8 cellular contexts compared by ENCODE assay signal in genomic region chr2:127637725-127638252, GRCh38. TPM values are rescaled to one million over a fixed set of nuclear protein-coding genes. Genes with fewer than 3 reads are reported as not detected.
DNase-seq lines count a peak whose midpoint lies in the region; ATAC-seq and TF ChIP-seq lines count a peak whose summit lies in the region.

No MANE protein-coding gene starts in this region.

- no peaks in the 10 kb centered on the region for H3K27me3 Mint-ChIP-seq in CD4-positive, alpha-beta memory T cell

- H3K36me3 Mint-ChIP-seq in CD4-positive, alpha-beta memory T cell = no peaks in the 10 kb centered on the region

- H2AFZ ChIP-seq in Loucy (ENCODE audit: low read length) = no peak overlapping the region

- CTCF ChIA-PET in CD4-positive, alpha-beta memory T cell (lab: Charles Lee; ENCODE audit: partially characterized antibody) = interaction anchor here (6.2 kb wide), 1 partner anchor 14 kb away, joined by 69 read pairs; no protein-coding TSS in a partner anchor

- WGBS in aorta, 2 donors = 22% methylated on average over 8 of the region's 8 CpGs

- no peak for DNase-seq in CD4-positive, alpha-beta memory T cell
- DNase-seq in T47D (ENCODE audit: low read depth in 1 of 2, low spot score in 1 of 2) (peak; percentile 64 to 71), left kidney (ENCODE audit: low read depth, low spot score) (peak; percentile 86), aorta (no peak), SHP77 (lab: John Stamatoyannopoulos, UW) (no peak)

- no peaks in the 10 kb centered on the region for H4K20me1 ChIP-seq in Loucy (ENCODE audit: insufficient read depth, low read length, poor library complexity, severe bottlenecking)

- no peaks in the 10 kb centered on the region for H3K9me2 ChIP-seq in Loucy (replicated peaks; ENCODE audit: low read depth, low read length)

- H3K4me1 ChIP-seq in CD4-positive, alpha-beta memory T cell (ENCODE audit: insufficient read depth, low read length) = peaks cover 71% of the 10 kb centered on the region
- H3K4me1 ChIP-seq in Loucy (ENCODE audit: insufficient read depth, low read length, poor library complexity, severe bottlenecking) = peaks cover 83% of the 10 kb centered on the region
- H3K4me1 ChIP-seq in aorta (ENCODE audit: control insufficient read depth in 1 of 2, insufficient read depth in 2 of 2, low read length in 2 of 2) = no peaks in the 10 kb centered on the region

- H3K27ac ChIP-seq in CD4-positive, alpha-beta memory T cell (ENCODE audit: low read depth, low read length) = peak overlapping the region; percentile 12
- peak overlapping the region in 1 of 2 donors; percentile 79 for H3K27ac ChIP-seq in aorta (ENCODE audit: low read depth in 1 of 2, low read length in 2 of 2)

- no peaks in the 10 kb centered on the region for H3K9me3 ChIP-seq in CD4-positive, alpha-beta memory T cell (ENCODE audit: control insufficient read depth in 1 of 2, low read length in 2 of 2)
- no peaks in the 10 kb centered on the region for H3K9me3 ChIP-seq in Loucy (ENCODE audit: insufficient read depth, low read depth, low read length)
- no peaks in the 10 kb centered on the region for H3K9me3 ChIP-seq in aorta (ENCODE audit: control insufficient read depth, low read length)

- H3K79me2 ChIP-seq in Loucy (ENCODE audit: insufficient read depth, low read length) = peaks cover 21% of the 10 kb centered on the region; the same call in 1 of the 2 replicates

- POLR2A ChIA-PET in CD4-positive, alpha-beta memory T cell (lab: Charles Lee; ENCODE audit: partially characterized antibody) = interaction anchor here (0.6 kb wide), 1 partner anchor 39 kb away, joined by 3 read pairs; no protein-coding TSS in a partner anchor

- intact Hi-C loops in CD4-positive, alpha-beta memory T cell (cut with micrococcal nuclease) = no loop called here
- intact Hi-C loops in aorta (cut with DNase I) = loop anchor here (5.0 to 10.0 kb wide), 2 partner anchors 110 to 113 kb away; partner anchors contain the start of gene IWS1 (in 2 of the 2)

- in situ Hi-C loops in T47D (cut with HindIII; ENCODE audit: low pct_unique_long_range_greater_than_20kb, low sequenced_read_pairs) = no loop called here

- no peaks in the 10 kb centered on the region for H3K9me3 Mint-ChIP-seq in CD4-positive, alpha-beta memory T cell

- H3K4me3 ChIP-seq in CD4-positive, alpha-beta memory T cell (ENCODE audit: low read length in 2 of 2) = no peak overlapping the region
- H3K4me3 ChIP-seq in Loucy (ENCODE audit: low read length, poor library complexity, severe bottlenecking) (peak overlapping the region; percentile 59), aorta (ENCODE audit: low read length in 2 of 2) (no peak overlapping the region)

- H3K27me3 ChIP-seq in CD4-positive, alpha-beta memory T cell (ENCODE audit: insufficient read depth, low read length) = no peaks in the 10 kb centered on the region
- no peaks in the 10 kb centered on the region for H3K27me3 ChIP-seq in Loucy (ENCODE audit: insufficient read depth, low read length, poor library complexity, severe bottlenecking)
- no peaks in the 10 kb centered on the region for H3K27me3 ChIP-seq in aorta (ENCODE audit: control insufficient read depth in 1 of 2, insufficient read depth in 2 of 2, low read length in 1 of 2)

- H3K4me1 Mint-ChIP-seq in CD4-positive, alpha-beta memory T cell = peaks cover 11 to 73% (median 40%) of the 10 kb centered on the region in 4 donors

- H3K27ac Mint-ChIP-seq in CD4-positive, alpha-beta memory T cell = peak overlapping the region; percentile 68 to 91 (median 86)

- TF ChIP-seq CTCF in Loucy (conservative IDR thresholded peaks at IDR 0.05; ENCODE audit: low read length) = peak; percentile 42

- no peaks in the 10 kb centered on the region for H3K36me3 ChIP-seq in CD4-positive, alpha-beta memory T cell (ENCODE audit: insufficient read depth, low read length)
- no peaks in the 10 kb centered on the region for H3K36me3 ChIP-seq in Loucy (ENCODE audit: insufficient read depth, low read length)
- no peaks in the 10 kb centered on the region for H3K36me3 ChIP-seq in aorta (ENCODE audit: control insufficient read depth in 1 of 2, insufficient read depth in 2 of 2, low read length in 1 of 2)

- peak overlapping the region; percentile 42 to 76 (median 64) for H3K4me3 Mint-ChIP-seq in CD4-positive, alpha-beta memory T cell

- no peaks in the 10 kb centered on the region for H3F3A ChIP-seq in Loucy (ENCODE audit: low read depth)

- ATAC-seq in aorta (ENCODE audit: low FRiP score) (peak; percentile 25), HG03432 (IDR thresholded peaks at IDR 0.05; ENCODE audit: unreplicated experiment) (no peak), GM21367 (IDR thresholded peaks at IDR 0.05; ENCODE audit: unreplicated experiment) (no peak)

- H3K4me2 ChIP-seq in Loucy (ENCODE audit: low read depth, low read length, poor library complexity, severe bottlenecking) = peak overlapping the region; percentile 78

- H3K9ac ChIP-seq in Loucy (ENCODE audit: low read depth, low read length, poor library complexity, severe bottlenecking) = peak overlapping the region; percentile 79

RNA-seq across cellular contexts. Expression of gene GPR17, which starts 8.2 kb away (rescaled TPM):
- not detected for total RNA-seq in CD4-positive, alpha-beta memory T cell
- not detected for polyA plus RNA-seq in CD4-positive, alpha-beta memory T cell
- under 1 TPM in 1 of 2 donors, not detected in 1; 0.16 TPM for total RNA-seq in aorta
- 1 to 10 TPM in 1 of 2 donors, under 1 TPM in 1; 0.63 to 3.7 TPM for polyA plus RNA-seq in aorta

RNA-seq across cellular contexts. Expression of gene LIMS2, which starts 37.5 kb away (rescaled TPM):
- 1 to 10 TPM; 8.9 to 9.0 TPM for total RNA-seq in CD4-positive, alpha-beta memory T cell
- 10 to 100 TPM in 1 of 2 donors, 1 to 10 TPM in 1; 6.0 to 15.9 TPM for polyA plus RNA-seq in CD4-positive, alpha-beta memory T cell
- total RNA-seq in aorta = 100 to 1,000 TPM; 189 to 248 TPM
- polyA plus RNA-seq in aorta = 1,000 to 10,000 TPM in 1 of 2 donors, 100 to 1,000 TPM in 1; 188 to 2,193 TPM

Comparison
In these comparisons a context has a peak if more than half of its experiments do, and no peak if none do; other contexts are left out.
1. DNase-seq: peak in T47D (2 of 2) and left kidney (single experiment); none in CD4-positive, alpha-beta memory T cell (0 of 5), aorta (0 of 2) and SHP77 (0 of 2).
2. RNA of gene LIMS2, which starts 37.5 kb away (total RNA-seq): 189 to 248 TPM in aorta; 8.9 to 9.0 TPM in CD4-positive, alpha-beta memory T cell; every median in the first group is over 10 times any median in the second.